12 cellular contexts compared by ENCODE assay signal in genomic region chrY:18669790-18670189, GRCh38.
A peak's percentile ranks its signal among the peaks of the same experiment; 100 is the strongest.
DNase-seq lines count a peak whose midpoint lies in the region; ATAC-seq and TF ChIP-seq lines count a peak whose summit lies in the region.
"Had no signal": no experiment of that assay in that cellular context is flagged by ENCODE, and none has a peak within 500 bp of the region (broad histone marks: within the 10 kb centered on the region; RNA-seq: fewer than 3 reads in every experiment).

No MANE protein-coding gene starts in this region.

- intact Hi-C loops in esophagus muscularis mucosa (cut with DNase I), result no loop called here

- no peak overlapping the region for H2AFZ ChIP-seq in OCI-LY3 (ENCODE audit: low read depth, low read length)
- H2AFZ ChIP-seq: PC-9 had no signal

- peak; percentile 1 for DNase-seq in Ammon's horn (ENCODE audit: low spot score)
- DNase-seq in ELR (ENCODE audit: low read depth), result peak; percentile 10
- DNase-seq in globus pallidus (ENCODE audit: low spot score), result peak; percentile 4
- DNase-seq in esophagus muscularis mucosa (ENCODE audit: extremely low spot score), result no peak
- no peak for DNase-seq in NCI-H524 treated with DMSO at 0.1 percent for 48 hours (lab: John Stamatoyannopoulos, UW)
- DNase-seq in COLO668 (lab: John Stamatoyannopoulos, UW; ENCODE audit: unreplicated experiment), result no peak
- DNase-seq: activated naive CD4-positive, alpha-beta T cell; Karpas-422; nephron progenitor cell; PC-9 had no signal

- peak; percentile 68 for TF ChIP-seq CTCF in OCI-LY3 (IDR thresholded peaks at IDR 0.05; ENCODE audit: low read depth, low read length)
- TF ChIP-seq CTCF in esophagus muscularis mucosa (IDR thresholded peaks at IDR 0.05), result peak in 1 of 3 experiments; percentile 41

- H4K20me1 ChIP-seq in OCI-LY3 (ENCODE audit: insufficient read depth, low read length), result no peaks in the 10 kb centered on the region

- H3K79me2 ChIP-seq in OCI-LY3 (ENCODE audit: low read length), result no peaks in the 10 kb centered on the region

- TF ChIP-seq EP300 in esophagus muscularis mucosa (IDR thresholded peaks at IDR 0.05), result no peak

- no peak overlapping the region for H3K9ac ChIP-seq in OCI-LY3 (ENCODE audit: low read length)

- no peak for ATAC-seq in HG02588 (IDR thresholded peaks at IDR 0.05; ENCODE audit: unreplicated experiment)

- no CpG with 5 or more reads among the region's 6 CpGs for WGBS in esophagus muscularis mucosa

- H3K4me3 ChIP-seq in OCI-LY3 (ENCODE audit: low read length) (no peak overlapping the region), esophagus muscularis mucosa (no peak overlapping the region)
- H3K4me3 ChIP-seq: PC-9 had no signal

- H3K4me1 ChIP-seq in OCI-LY3 (ENCODE audit: low read length) (peaks cover 2% of the 10 kb centered on the region; the same call in 1 of the 2 replicates), esophagus muscularis mucosa (no peaks in the 10 kb centered on the region)

- no peak overlapping the region for H3K27ac ChIP-seq in OCI-LY3 (ENCODE audit: low read length)
- no peak overlapping the region for H3K27ac ChIP-seq in esophagus muscularis mucosa (replicated peaks in 1 of 4)
- H3K27ac ChIP-seq: PC-9 had no signal

- no peak for TF ChIP-seq POLR2A in esophagus muscularis mucosa (IDR thresholded peaks at IDR 0.05; ENCODE audit: low read depth)

- H3K9me3 ChIP-seq in OCI-LY3 (ENCODE audit: insufficient read depth, low read length) (no peaks in the 10 kb centered on the region), esophagus muscularis mucosa (no peaks in the 10 kb centered on the region)

- no peak overlapping the region for H3K4me2 ChIP-seq in OCI-LY3 (ENCODE audit: low read length)
- H3K4me2 ChIP-seq: PC-9 had no signal

- H3K27me3 ChIP-seq in OCI-LY3 (ENCODE audit: low read depth, low read length) (peaks cover 12% of the 10 kb centered on the region; the same call in 1 of the 2 replicates), esophagus muscularis mucosa (no peaks in the 10 kb centered on the region)

- H3K36me3 ChIP-seq in OCI-LY3 (replicated peaks; ENCODE audit: low read depth, low read length), result no peaks in the 10 kb centered on the region
- H3K36me3 ChIP-seq in esophagus muscularis mucosa, result no peaks in the 10 kb centered on the region

Comparison
In these comparisons a context has a peak if more than half of its experiments do, and no peak if none do; other contexts are left out.
1. DNase-seq: peak in Ammon's horn (single experiment), ELR (single experiment) and globus pallidus (single experiment); none in esophagus muscularis mucosa (single experiment), NCI-H524 treated with DMSO at 0.1 percent for 48 hours (single experiment) and COLO668 (single experiment).